Comparison of ENCODE assay signal across 8 cellular contexts in genomic region chr11:6682936-6683861, GRCh38.
DNase-seq lines count a peak whose midpoint lies in the region; ATAC-seq and TF ChIP-seq lines count a peak whose summit lies in the region.

Gene MRPL17, minus strand, starts transcription at chr11:6683340. Its CDS starts 44 bp downstream, at chr11:6683296.

- H3K9me2 ChIP-seq in MM.1S (replicated peaks; ENCODE audit: insufficient read depth, low read length) = no peaks in the 10 kb centered on the region

- H3K4me3 ChIP-seq in MM.1S (ENCODE audit: low read length) = peak within 1 kb of the TSS; percentile 98

- peak within 1 kb of the TSS; percentile 89 for H3K4me2 ChIP-seq in MM.1S (ENCODE audit: low read depth, low read length)

- peak within 1 kb of the TSS; percentile 63; the same call in 1 of the 2 replicates for H3K27ac ChIP-seq in MM.1S (ENCODE audit: low read length)

- H2AFZ ChIP-seq in MM.1S (ENCODE audit: low read length) = peak within 1 kb of the TSS; percentile 92

- DNase-seq in GF-D8 (lab: John Stamatoyannopoulos, UW) (peak; percentile 86), HCEC 1CT (peak; percentile 99), MM.1S (peak; percentile 99), SIG-M5 (lab: John Stamatoyannopoulos, UW) (peak; percentile 88), activated gamma-delta T cell (lab: John Stamatoyannopoulos, UW) (peak; percentile 84), fibroblast of the conjunctiva (ENCODE audit: low read depth) (peak; percentile 99), nephron progenitor cell (peak; percentile 98)
- peak; percentile 99 to 100 for DNase-seq in stimulated activated naive CD8-positive, alpha-beta T cell treated with anti-CD3 and anti-CD28 coated beads, Interleukin-15, amount 100 ng/mL, for 72 hours

- H3K27ac Mint-ChIP-seq in nephron progenitor cell = peak within 1 kb of the TSS; percentile 99
- peak within 1 kb of the TSS; percentile 99 for H3K27ac Mint-ChIP-seq in stimulated activated naive CD8-positive, alpha-beta T cell treated with anti-CD3 and anti-CD28 coated beads, Interleukin-15, amount 100 ng/mL, for 72 hours

- peaks cover 27% of the 10 kb centered on the region for H3K4me1 Mint-ChIP-seq in nephron progenitor cell
- peaks cover 51% of the 10 kb centered on the region for H3K4me1 Mint-ChIP-seq in stimulated activated naive CD8-positive, alpha-beta T cell treated with anti-CD3 and anti-CD28 coated beads, Interleukin-15, amount 100 ng/mL, for 72 hours

- H3K4me1 ChIP-seq in MM.1S (ENCODE audit: low read length) = 0 out of 2 replicates have a peak, but pooled peaks cover 4% of the 10 kb centered on the region

- H3K4me3 Mint-ChIP-seq in nephron progenitor cell = peak within 1 kb of the TSS; percentile 99
- peak within 1 kb of the TSS; percentile 97 to 99 for H3K4me3 Mint-ChIP-seq in stimulated activated naive CD8-positive, alpha-beta T cell treated with anti-CD3 and anti-CD28 coated beads, Interleukin-15, amount 100 ng/mL, for 72 hours

- peak within 1 kb of the TSS; percentile 93 for H3K9ac ChIP-seq in MM.1S (ENCODE audit: low read length)

- TF ChIP-seq CTCF in MM.1S (IDR thresholded peaks at IDR 0.05; ENCODE audit: low read length) (peak; percentile 71), nephron progenitor cell (IDR thresholded peaks at IDR 0.05) (peak; percentile 80)

- peaks cover 24% of the 10 kb centered on the region for H3K79me2 ChIP-seq in MM.1S (ENCODE audit: low read length)

- H3K27me3 ChIP-seq in MM.1S (replicated peaks; ENCODE audit: insufficient read depth, low read length) = no peaks in the 10 kb centered on the region

- peaks cover 15% of the 10 kb centered on the region for H3K27me3 Mint-ChIP-seq in nephron progenitor cell (ENCODE audit: low read depth, poor library complexity)
- no peaks in the 10 kb centered on the region for H3K27me3 Mint-ChIP-seq in stimulated activated naive CD8-positive, alpha-beta T cell treated with anti-CD3 and anti-CD28 coated beads, Interleukin-15, amount 100 ng/mL, for 72 hours

- H3K36me3 Mint-ChIP-seq in nephron progenitor cell (ENCODE audit: low read depth) = peaks cover 29% of the 10 kb centered on the region

- no peaks in the 10 kb centered on the region for H4K20me1 ChIP-seq in MM.1S (ENCODE audit: insufficient read depth, low read length)

- H3K9me3 Mint-ChIP-seq in nephron progenitor cell = peaks cover 10% of the 10 kb centered on the region
- H3K9me3 Mint-ChIP-seq in stimulated activated naive CD8-positive, alpha-beta T cell treated with anti-CD3 and anti-CD28 coated beads, Interleukin-15, amount 100 ng/mL, for 72 hours = no peaks in the 10 kb centered on the region

- H3K9me3 ChIP-seq in MM.1S (replicated peaks; ENCODE audit: insufficient read depth, low read length) = no peaks in the 10 kb centered on the region

- ATAC-seq in stimulated activated naive CD8-positive, alpha-beta T cell treated with anti-CD3 and anti-CD28 coated beads, Interleukin-15, amount 100 ng/mL, for 72 hours = peak; percentile 96

- H3K36me3 ChIP-seq in MM.1S (replicated peaks; ENCODE audit: insufficient read depth, low read length) = 0 out of 2 replicates have a peak, but pooled peaks cover 4% of the 10 kb centered on the region

- H3F3A ChIP-seq in MM.1S (ENCODE audit: insufficient read depth, low read length) = no peaks in the 10 kb centered on the region; the same call in 1 of the 2 replicates

Comparison
In these comparisons a context has a peak if more than half of its experiments do, and no peak if none do; other contexts are left out.
1. Peak in every context shown above with its lines: DNase-seq, ATAC-seq, H3K4me3 ChIP-seq and H3K27ac ChIP-seq.